In the genomic region with DNA sequence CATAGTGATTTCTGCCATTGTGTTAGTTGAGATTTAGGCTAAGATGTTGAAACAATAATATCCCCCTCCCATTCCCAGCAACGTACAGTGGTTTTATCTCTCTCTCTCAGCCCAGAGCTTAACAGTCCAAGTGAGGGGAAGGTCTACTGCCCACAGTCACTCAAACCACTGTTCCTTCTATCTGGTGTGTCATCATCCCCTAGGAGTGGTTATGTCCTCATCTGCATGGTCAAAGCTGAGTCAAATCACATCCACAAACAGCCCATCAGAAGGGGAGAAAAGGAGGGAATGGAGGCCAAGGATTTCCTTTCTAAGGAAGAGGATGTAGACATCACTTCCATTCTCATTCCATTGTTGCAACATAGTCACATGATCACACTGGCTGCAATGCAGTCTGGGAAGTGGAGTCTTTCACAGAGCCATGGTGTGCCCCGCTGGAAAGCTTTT, we compare ENCODE assay signal across 14 cellular contexts. TPM values are rescaled to one million over a fixed set of nuclear protein-coding genes. Genes with fewer than 3 reads are reported as not detected.
DNase-seq lines count a peak whose midpoint lies in the region; ATAC-seq and TF ChIP-seq lines count a peak whose summit lies in the region.
"Had no signal": no experiment of that assay in that cellular context is flagged by ENCODE, and none has a peak within 500 bp of the region (broad histone marks: within the 10 kb centered on the region; RNA-seq: fewer than 3 reads in every experiment).

No MANE protein-coding gene starts in this region.

- peaks cover 0 to 25% (median 0%) of the 10 kb centered on the region in 9 donors for H3K4me1 ChIP-seq in heart right ventricle

- TF ChIP-seq CTCF in heart right ventricle (IDR thresholded peaks at IDR 0.05), result no peak

- no peak overlapping the region for H3K27ac ChIP-seq in heart right ventricle

- H3K4me1 Mint-ChIP-seq in naive B cell, result peaks cover 42 to 76% (median 65%) of the 10 kb centered on the region in 3 donors

- H3K4me3 ChIP-seq in heart right ventricle, result no peak overlapping the region
- H3K4me3 ChIP-seq: MG63 had no signal

- no peaks in the 10 kb centered on the region for H3K36me3 ChIP-seq in heart right ventricle
- H3K36me3 ChIP-seq: MG63 had no signal

- peak overlapping the region in 6 of 8 donors; percentile 25 to 72 (median 34) for H3K4me3 Mint-ChIP-seq in naive B cell
- H3K4me3 Mint-ChIP-seq: brain had no signal

- H3K9me3 Mint-ChIP-seq in naive B cell, result peaks cover 0 to 3% (median under 1%) of the 10 kb centered on the region in 7 donors

- DNase-seq in Daoy (ENCODE audit: low read depth) (peak; percentile 26), NCI-H226 (peak; percentile 12), dermis blood vessel endothelial cell (peak; percentile 47), naive B cell (no peak), heart right ventricle (no peak), T-helper 9 cell (no peak)
- DNase-seq: foreskin melanocyte, MG63, NCI-H524 had no signal

- peaks cover 0 to 10% (median 0%) of the 10 kb centered on the region in 7 donors for H3K27me3 ChIP-seq in heart right ventricle
- H3K27me3 ChIP-seq: MG63 had no signal

- no peaks in the 10 kb centered on the region for H3K36me3 Mint-ChIP-seq in naive B cell
- H3K36me3 Mint-ChIP-seq: brain had no signal

- 69 to 79% methylated on average over 2 of the region's 2 CpGs for WGBS in heart right ventricle, 2 donors

- peak overlapping the region in 4 of 6 donors; percentile 88 to 92 (median 90) for H3K27ac Mint-ChIP-seq in naive B cell

- ATAC-seq in naive B cell (ENCODE audit: low read depth in 2 of 2), result no peak
- no peak for ATAC-seq in GM19324 (IDR thresholded peaks at IDR 0.05; ENCODE audit: low FRiP score, unreplicated experiment)
- no peak for ATAC-seq in heart right ventricle
- ATAC-seq in GM18873 (IDR thresholded peaks at IDR 0.05; ENCODE audit: low FRiP score, unreplicated experiment), result no peak

- no peaks in the 10 kb centered on the region for H3K9me3 ChIP-seq in heart right ventricle
- H3K9me3 ChIP-seq: MG63 had no signal

- H3K27me3 Mint-ChIP-seq in naive B cell, result no peaks in the 10 kb centered on the region

- intact Hi-C loops in heart right ventricle (cut with DNase I), result loop anchor here in 1 of 10 donors (10.0 kb wide), 1 partner anchor 58 kb away; no protein-coding TSS in a partner anchor

RNA-seq across cellular contexts. Expression of a gene that starts 42.8 kb away (rescaled TPM):
- total RNA-seq in Daoy (2014; rRNA removed; shearing (Covaris generic)), result 9.9 and 11.3 TPM in 2 replicates
- not detected in 2 replicates for total RNA-seq in dermis blood vessel endothelial cell
- under 1 TPM in 1 of 6 donors, not detected in 5; 0.25 TPM for polyA plus RNA-seq in naive B cell (ENCODE audit: low read depth in 6 of 6)
- not detected for total RNA-seq in heart right ventricle
- not detected for polyA plus RNA-seq in heart right ventricle
- total RNA-seq: skeletal muscle tissue; T-helper 1 cell treated with Interleukin-12 subunit alpha and Interleukin-12 subunit beta and Interleukin-4 antibody, amounts not matched to agents 30 ng/mL and 1 ng/mL, for 36 hours had no signal

Comparison
In these comparisons a context has a peak if more than half of its experiments do, and no peak if none do; other contexts are left out.
1. DNase-seq: peak in Daoy (single experiment), NCI-H226 (single experiment) and dermis blood vessel endothelial cell (single experiment); none in naive B cell (single experiment), heart right ventricle (0 of 2) and T-helper 9 cell (single experiment).
2. RNA of a gene that starts 42.8 kb away (total RNA-seq): 9.9 to 11.3 TPM in Daoy; not detected in dermis blood vessel endothelial cell and not detected in heart right ventricle; every median in the first group is over 10 times any median in the second.